In the genomic region with DNA sequence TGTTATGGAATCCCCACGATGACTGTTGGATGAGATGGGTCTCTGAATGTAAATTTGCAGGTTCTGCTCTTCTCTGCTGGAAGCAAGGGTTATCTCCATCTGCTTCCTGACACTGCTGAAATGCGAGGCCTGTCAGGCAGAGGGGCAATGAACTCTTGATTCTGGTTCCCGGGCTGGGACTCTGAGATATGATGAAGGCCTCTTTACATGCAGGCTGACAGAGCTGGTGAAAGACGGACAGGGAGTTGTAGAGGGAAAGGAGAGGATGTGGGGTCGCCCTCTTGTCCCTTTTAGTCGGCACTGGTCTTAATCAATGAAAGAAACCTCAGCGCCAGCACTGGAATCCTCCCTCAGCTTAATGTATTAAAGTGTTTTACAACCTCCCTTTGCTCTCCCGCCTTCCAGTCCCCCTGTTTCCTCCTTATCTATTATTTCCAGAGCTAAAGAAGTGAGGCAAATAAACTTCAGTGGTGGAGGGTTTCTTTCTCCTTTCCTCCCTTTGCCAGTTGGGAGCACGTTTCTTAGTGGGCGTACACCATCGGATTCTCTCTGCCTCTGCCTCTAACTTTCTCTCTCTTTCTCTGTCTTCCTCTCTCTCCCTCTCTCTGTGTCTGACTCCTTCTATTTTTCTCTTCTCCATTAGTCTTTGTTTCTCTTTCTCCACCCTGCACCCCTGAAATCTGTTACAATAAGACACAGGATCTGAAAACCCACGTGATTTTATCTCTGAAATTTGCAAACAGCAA, we compare ENCODE assay signal across 2 cellular contexts.
TF ChIP-seq lines count a peak whose summit lies in the region.

No MANE protein-coding gene starts in this region.

TF ChIP-seq in SK-N-SH, 30 proteins besides CTCF, POLR2A, EP300 and RAD21 (continued from another document):
- TF ChIP-seq, protein P1, sequence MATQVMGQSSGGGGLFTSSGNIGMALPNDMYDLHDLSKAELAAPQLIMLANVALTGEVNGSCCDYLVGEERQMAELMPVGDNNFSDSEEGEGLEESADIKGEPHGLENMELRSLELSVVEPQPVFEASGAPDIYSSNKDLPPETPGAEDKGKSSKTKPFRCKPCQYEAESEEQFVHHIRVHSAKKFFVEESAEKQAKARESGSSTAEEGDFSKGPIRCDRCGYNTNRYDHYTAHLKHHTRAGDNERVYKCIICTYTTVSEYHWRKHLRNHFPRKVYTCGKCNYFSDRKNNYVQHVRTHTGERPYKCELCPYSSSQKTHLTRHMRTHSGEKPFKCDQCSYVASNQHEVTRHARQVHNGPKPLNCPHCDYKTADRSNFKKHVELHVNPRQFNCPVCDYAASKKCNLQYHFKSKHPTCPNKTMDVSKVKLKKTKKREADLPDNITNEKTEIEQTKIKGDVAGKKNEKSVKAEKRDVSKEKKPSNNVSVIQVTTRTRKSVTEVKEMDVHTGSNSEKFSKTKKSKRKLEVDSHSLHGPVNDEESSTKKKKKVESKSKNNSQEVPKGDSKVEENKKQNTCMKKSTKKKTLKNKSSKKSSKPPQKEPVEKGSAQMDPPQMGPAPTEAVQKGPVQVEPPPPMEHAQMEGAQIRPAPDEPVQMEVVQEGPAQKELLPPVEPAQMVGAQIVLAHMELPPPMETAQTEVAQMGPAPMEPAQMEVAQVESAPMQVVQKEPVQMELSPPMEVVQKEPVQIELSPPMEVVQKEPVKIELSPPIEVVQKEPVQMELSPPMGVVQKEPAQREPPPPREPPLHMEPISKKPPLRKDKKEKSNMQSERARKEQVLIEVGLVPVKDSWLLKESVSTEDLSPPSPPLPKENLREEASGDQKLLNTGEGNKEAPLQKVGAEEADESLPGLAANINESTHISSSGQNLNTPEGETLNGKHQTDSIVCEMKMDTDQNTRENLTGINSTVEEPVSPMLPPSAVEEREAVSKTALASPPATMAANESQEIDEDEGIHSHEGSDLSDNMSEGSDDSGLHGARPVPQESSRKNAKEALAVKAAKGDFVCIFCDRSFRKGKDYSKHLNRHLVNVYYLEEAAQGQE (IDR thresholded peaks at IDR 0.05; ENCODE audit: low read depth, low read length) = no peak
- TF ChIP-seq NRF1 (IDR thresholded peaks at IDR 0.05; ENCODE audit: low read depth, low read length) (no peak), TCF12 (IDR thresholded peaks at IDR 0.05) (no peak), FOXM1 (IDR thresholded peaks at IDR 0.05; ENCODE audit: low read depth) (no peak), NFIC (IDR thresholded peaks at IDR 0.05; ENCODE audit: borderline replicate concordance) (no peak), RXRA (IDR thresholded peaks at IDR 0.05; ENCODE audit: borderline replicate concordance, low read depth) (no peak), SIN3A (IDR thresholded peaks at IDR 0.05; ENCODE audit: borderline replicate concordance, low read depth, low read length) (no peak), MXI1 (IDR thresholded peaks at IDR 0.05; ENCODE audit: low read depth, low read length) (no peak), SMC3 (IDR thresholded peaks at IDR 0.05; ENCODE audit: low read depth, low read length) (no peak), FOSL2 (IDR thresholded peaks at IDR 0.05; ENCODE audit: borderline replicate concordance, low read depth) (no peak), CHD2 (IDR thresholded peaks at IDR 0.05; ENCODE audit: low read length, partially characterized antibody) (no peak), MEF2A (IDR thresholded peaks at IDR 0.05; ENCODE audit: borderline replicate concordance, low read depth) (no peak), EZH2phosphoT487 (IDR thresholded peaks at IDR 0.05; ENCODE audit: borderline replicate concordance, low read depth) (no peak), TAF1 (IDR thresholded peaks at IDR 0.05; ENCODE audit: borderline replicate concordance, low read depth, low read length) (no peak), RCOR1 (IDR thresholded peaks at IDR 0.05; ENCODE audit: low read length) (no peak)
- TF ChIP-seq, protein P2, sequence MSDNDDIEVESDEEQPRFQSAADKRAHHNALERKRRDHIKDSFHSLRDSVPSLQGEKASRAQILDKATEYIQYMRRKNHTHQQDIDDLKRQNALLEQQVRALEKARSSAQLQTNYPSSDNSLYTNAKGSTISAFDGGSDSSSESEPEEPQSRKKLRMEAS (IDR thresholded peaks at IDR 0.05; ENCODE audit: low read depth) = no peak
- TF ChIP-seq, protein P3, sequence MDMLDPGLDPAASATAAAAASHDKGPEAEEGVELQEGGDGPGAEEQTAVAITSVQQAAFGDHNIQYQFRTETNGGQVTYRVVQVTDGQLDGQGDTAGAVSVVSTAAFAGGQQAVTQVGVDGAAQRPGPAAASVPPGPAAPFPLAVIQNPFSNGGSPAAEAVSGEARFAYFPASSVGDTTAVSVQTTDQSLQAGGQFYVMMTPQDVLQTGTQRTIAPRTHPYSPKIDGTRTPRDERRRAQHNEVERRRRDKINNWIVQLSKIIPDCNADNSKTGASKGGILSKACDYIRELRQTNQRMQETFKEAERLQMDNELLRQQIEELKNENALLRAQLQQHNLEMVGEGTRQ (IDR thresholded peaks at IDR 0.05; ENCODE audit: borderline replicate concordance, low read depth, low read length) = no peak

TF ChIP-seq in SK-N-SH treated with all-trans-retinoic acid at 6 μM for 48 hours, 23 proteins besides CTCF, POLR2A, EP300 and RAD21 (continued from another document):
- TF ChIP-seq ZNF565 (CRISPR knock-in tag; conservative IDR thresholded peaks at IDR 0.05; ENCODE audit: low read depth) (no peak), ZNF70 (CRISPR knock-in tag; IDR thresholded peaks at IDR 0.05) (no peak)
